In the genomic region with DNA sequence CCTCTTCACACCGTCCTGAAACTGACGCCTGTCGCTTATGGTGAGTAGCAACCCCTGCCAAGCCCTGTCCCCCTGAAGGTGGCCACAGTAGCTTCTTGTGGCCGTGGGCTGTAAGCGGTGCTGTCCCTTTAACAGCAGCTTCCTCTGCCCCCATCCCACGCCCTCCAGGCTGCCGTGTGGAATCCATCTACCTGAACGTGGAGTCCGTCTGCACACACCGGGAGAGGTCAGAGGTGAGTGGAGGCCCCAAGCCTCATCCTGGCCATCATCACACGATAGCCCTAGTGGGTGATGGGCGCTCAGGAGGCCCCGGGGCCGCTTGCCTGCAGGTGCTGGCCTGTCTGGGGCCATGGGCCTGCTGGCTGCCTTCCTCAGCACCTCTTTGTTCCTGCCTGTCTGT, we compare ENCODE assay signal across 16 cellular contexts.
"Had no signal": no experiment of that assay in that cellular context is flagged by ENCODE, and none has a peak within 500 bp of the region (broad histone marks: within the 10 kb centered on the region; RNA-seq: fewer than 3 reads in every experiment).

No MANE protein-coding gene starts in this region.

- H3K36me3 ChIP-seq: ovary had no signal

- H3K4me1 ChIP-seq: esophagus muscularis mucosa, left lung had no signal

- H3K4me3 ChIP-seq: dorsolateral prefrontal cortex, esophagus muscularis mucosa, left lung, ovary, tibial nerve had no signal

- DNase-seq: activated CD4-positive, CD25-positive, alpha-beta regulatory T cell; activated CD8-positive, alpha-beta memory T cell treated with anti-CD3 and anti-CD28 coated beads, Interleukin-2, amount 10 ng/mL, durations not matched to agents 7 days and 5 days; activated naive CD8-positive, alpha-beta T cell treated with anti-CD3 and anti-CD28 coated beads for 36 hours; dorsolateral prefrontal cortex; head of caudate nucleus; islet precursor cell; left lung; nephron progenitor cell; ovary; retina; SHP77 treated with DMSO at 0.1 percent for 48 hours; stimulated activated CD4-positive, alpha-beta T cell treated with anti-CD3 and anti-CD28 coated beads, Interleukin-15, amount 100 ng/mL, for 24 hours; stimulated activated CD4-positive, alpha-beta T cell treated with anti-CD3 and anti-CD28 coated beads, Interleukin-4, amount 100 ng/mL, for 4 hours had no signal

- H3K27ac ChIP-seq: esophagus muscularis mucosa, left lung, ovary, tibial nerve had no signal

- H3K27ac Mint-ChIP-seq: activated naive CD8-positive, alpha-beta T cell treated with anti-CD3 and anti-CD28 coated beads for 36 hours; memory B cell had no signal

- H3K4me1 Mint-ChIP-seq: nephron progenitor cell had no signal

- H3K9me3 Mint-ChIP-seq: activated naive CD8-positive, alpha-beta T cell treated with anti-CD3 and anti-CD28 coated beads for 36 hours; memory B cell; nephron progenitor cell had no signal

- ATAC-seq: activated CD8-positive, alpha-beta memory T cell treated with anti-CD3 and anti-CD28 coated beads, Interleukin-2, amount 10 ng/mL, durations not matched to agents 7 days and 5 days; left lung had no signal

- H3K27me3 Mint-ChIP-seq: activated CD8-positive, alpha-beta memory T cell treated with anti-CD3 and anti-CD28 coated beads, Interleukin-2, amount 10 ng/mL, durations not matched to agents 7 days and 5 days; activated naive CD8-positive, alpha-beta T cell treated with anti-CD3 and anti-CD28 coated beads for 36 hours; memory B cell had no signal

- H3K9me3 ChIP-seq: esophagus muscularis mucosa, left lung, ovary, tibial nerve had no signal

- H3K27me3 ChIP-seq: dorsolateral prefrontal cortex, esophagus muscularis mucosa, left lung, ovary, tibial nerve had no signal

- H3K4me3 Mint-ChIP-seq: activated CD8-positive, alpha-beta memory T cell treated with anti-CD3 and anti-CD28 coated beads, Interleukin-2, amount 10 ng/mL, durations not matched to agents 7 days and 5 days; activated naive CD8-positive, alpha-beta T cell treated with anti-CD3 and anti-CD28 coated beads for 36 hours; memory B cell; nephron progenitor cell had no signal
